ENCODE assay signal across 22 cellular contexts in the genomic region with DNA sequence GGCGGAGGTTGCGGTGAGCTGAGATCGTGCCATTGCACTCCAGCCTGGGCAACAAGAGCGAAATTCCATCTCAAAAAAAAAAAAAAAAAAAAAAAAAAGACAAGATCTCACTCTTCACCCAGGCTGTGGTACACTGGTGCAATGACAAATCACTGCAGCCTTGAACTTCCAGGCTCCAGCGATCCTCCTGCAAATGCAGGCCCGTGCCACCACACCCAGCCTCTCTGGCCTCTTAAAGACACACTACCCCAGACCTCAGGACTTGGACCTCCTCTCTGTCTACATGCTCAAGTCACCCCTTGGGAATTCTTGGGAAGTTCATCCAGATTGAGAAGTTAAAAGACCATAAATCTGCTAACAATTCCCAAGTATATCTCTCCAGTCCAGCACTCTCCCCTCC. TPM values are rescaled to one million over a fixed set of nuclear protein-coding genes. Genes with fewer than 3 reads are reported as not detected.
DNase-seq lines count a peak whose midpoint lies in the region; ATAC-seq and TF ChIP-seq lines count a peak whose summit lies in the region.
"Had no signal": no experiment of that assay in that cellular context is flagged by ENCODE, and none has a peak within 500 bp of the region (broad histone marks: within the 10 kb centered on the region; RNA-seq: fewer than 3 reads in every experiment).

No MANE protein-coding gene starts in this region.

- ATAC-seq in Right ventricle myocardium inferior (no peak), heart left ventricle (no peak), GM21515 (IDR thresholded peaks at IDR 0.05; ENCODE audit: unreplicated experiment) (no peak)
- ATAC-seq: A549, GM23338 had no signal

- TF ChIP-seq CTCF in heart left ventricle (IDR thresholded peaks at IDR 0.05), result no peak
- TF ChIP-seq CTCF in HEK293 (tag by site-specific recombination; IDR thresholded peaks at IDR 0.05), result no peak
- TF ChIP-seq CTCF in testis (IDR thresholded peaks at IDR 0.05), result no peak
- TF ChIP-seq CTCF in osteocyte (IDR thresholded peaks at IDR 0.05), result no peak

- H3K27me3 Mint-ChIP-seq in osteocyte (ENCODE audit: unreplicated experiment), result no peaks in the 10 kb centered on the region

- DNase-seq in Right ventricle myocardium inferior (ENCODE audit: missing footprints) (peak; percentile 3), heart left ventricle (no peak), fibroblast of peridontal ligament (ENCODE audit: extremely low read depth) (peak; percentile 34), testis (peak; percentile 48), osteocyte (ENCODE audit: extremely low spot score, unreplicated experiment) (no peak), GM19240 (ENCODE audit: insufficient read length, low spot score) (no peak)
- DNase-seq: CD8-positive, alpha-beta memory T cell; COR-L47; DMS 273 treated with DMSO at 0.1 percent for 48 hours; DMS53; DND-41; HCEC 1CT; HFFc6 had no signal

- H3K9me3 Mint-ChIP-seq in osteocyte (ENCODE audit: unreplicated experiment), result no peaks in the 10 kb centered on the region
- H3K9me3 Mint-ChIP-seq: GM23338, HFFc6 had no signal

- CTCF ChIA-PET in HEK293 (lab: Yijun Ruan, JAX), result interaction anchor here (0.7 to 4.3 kb wide), 3 partner anchors 9 to 92 kb away, joined by 3 to 40 read pairs (median 5); no protein-coding TSS in a partner anchor

- H3K36me3 ChIP-seq in heart left ventricle (peaks cover 0 to 8% (median 0%) of the 10 kb centered on the region in 9 donors), HEK293 (ENCODE audit: control insufficient read depth in 2 of 2, insufficient read depth in 1 of 2, low read length in 2 of 2) (no peaks in the 10 kb centered on the region; a peak in 1 of 3 replicates), testis (ENCODE audit: low read depth, missing control alignments) (no peaks in the 10 kb centered on the region)
- H3K36me3 ChIP-seq: BLaER1 treated with 17β-estradiol and CSF1 and Interleukin-3, amounts not matched to agents 10 nM and 100 nM had no signal

- 76 to 83% (median 82%) methylated on average over 5 to 6 of the region's 6 CpGs for WGBS in heart left ventricle, 4 donors
- WGBS in testis, 2 donors, result 63 to 65% methylated on average over 6 of the region's 6 CpGs

- TF ChIP-seq POLR2A in heart left ventricle (IDR thresholded peaks at IDR 0.05) (no peak), testis (IDR thresholded peaks at IDR 0.05) (no peak)

- H3K36me3 Mint-ChIP-seq in osteocyte (ENCODE audit: unreplicated experiment), result peaks cover 9% of the 10 kb centered on the region

- H3K4me1 ChIP-seq in heart left ventricle (peaks cover 0 to 19% (median 9%) of the 10 kb centered on the region in 12 donors), HEK293 (ENCODE audit: control insufficient read depth, insufficient read depth, low read length) (peaks cover 9% of the 10 kb centered on the region), testis (peaks cover 5% of the 10 kb centered on the region)

- H3K27me3 ChIP-seq in heart left ventricle (no peaks in the 10 kb centered on the region), testis (no peaks in the 10 kb centered on the region)
- H3K27me3 ChIP-seq: BLaER1 treated with 17β-estradiol and CSF1 and Interleukin-3, amounts not matched to agents 10 nM and 100 nM had no signal

- POLR2A ChIA-PET in HEK293 (lab: Yijun Ruan, JAX), result interaction anchor here (0.6 to 1.2 kb wide), 3 partner anchors 21 to 35 kb away, joined by 3 to 6 read pairs (median 3); no protein-coding TSS in a partner anchor

- H3K9me3 ChIP-seq in heart left ventricle (no peaks in the 10 kb centered on the region), HEK293 (ENCODE audit: control insufficient read depth, insufficient read depth, low read depth, low read length) (no peaks in the 10 kb centered on the region), testis (no peaks in the 10 kb centered on the region)
- H3K9me3 ChIP-seq: A549; BLaER1 treated with 17β-estradiol and CSF1 and Interleukin-3, amounts not matched to agents 10 nM and 100 nM had no signal

- H3K4me1 Mint-ChIP-seq in osteocyte (ENCODE audit: unreplicated experiment), result peaks cover 9% of the 10 kb centered on the region

- H3K27ac ChIP-seq in heart left ventricle, result no peak overlapping the region
- no peak overlapping the region for H3K27ac ChIP-seq in HEK293 (ENCODE audit: extremely low read depth, low read depth, low read length)
- no peak overlapping the region for H3K27ac ChIP-seq in testis
- H3K27ac ChIP-seq: 22Rv1; A549; BLaER1 treated with 17β-estradiol and CSF1 and Interleukin-3, amounts not matched to agents 10 nM and 100 nM; HL-60 had no signal

- intact Hi-C loops in Right ventricle myocardium inferior (cut with DNase I) (loop anchor here (5.0 kb wide), 1 partner anchor 67 kb away; a partner anchor contains a TSS), heart left ventricle (cut with DNase I) (loop anchor here in 4 of 10 donors (2.0 to 5.0 kb wide), 4 partner anchors 43 to 53 kb away; a partner anchor contains a TSS), testis (cut with DNase I; ENCODE audit: low total_unique reads) (no loop called here)

- H3K4me3 Mint-ChIP-seq in osteocyte (ENCODE audit: unreplicated experiment), result no peak overlapping the region
- H3K4me3 Mint-ChIP-seq: B cell, GM23338, HFFc6 had no signal

- H3K4me3 ChIP-seq in heart left ventricle, result no peak overlapping the region
- no peak overlapping the region for H3K4me3 ChIP-seq in HEK293 (ENCODE audit: low read depth, low read length)
- H3K4me3 ChIP-seq in testis, result no peak overlapping the region
- H3K4me3 ChIP-seq: A549; BLaER1 treated with 17β-estradiol and CSF1 and Interleukin-3, amounts not matched to agents 10 nM and 100 nM; GM23338 had no signal

- no peak overlapping the region for H3K27ac Mint-ChIP-seq in osteocyte (ENCODE audit: unreplicated experiment)
- H3K27ac Mint-ChIP-seq: B cell, GM23338, HFFc6 had no signal

TF ChIP-seq in HEK293, 187 proteins besides CTCF, POLR2A, EP300 and RAD21 (continues in another document):
- TF ChIP-seq, protein P1, sequence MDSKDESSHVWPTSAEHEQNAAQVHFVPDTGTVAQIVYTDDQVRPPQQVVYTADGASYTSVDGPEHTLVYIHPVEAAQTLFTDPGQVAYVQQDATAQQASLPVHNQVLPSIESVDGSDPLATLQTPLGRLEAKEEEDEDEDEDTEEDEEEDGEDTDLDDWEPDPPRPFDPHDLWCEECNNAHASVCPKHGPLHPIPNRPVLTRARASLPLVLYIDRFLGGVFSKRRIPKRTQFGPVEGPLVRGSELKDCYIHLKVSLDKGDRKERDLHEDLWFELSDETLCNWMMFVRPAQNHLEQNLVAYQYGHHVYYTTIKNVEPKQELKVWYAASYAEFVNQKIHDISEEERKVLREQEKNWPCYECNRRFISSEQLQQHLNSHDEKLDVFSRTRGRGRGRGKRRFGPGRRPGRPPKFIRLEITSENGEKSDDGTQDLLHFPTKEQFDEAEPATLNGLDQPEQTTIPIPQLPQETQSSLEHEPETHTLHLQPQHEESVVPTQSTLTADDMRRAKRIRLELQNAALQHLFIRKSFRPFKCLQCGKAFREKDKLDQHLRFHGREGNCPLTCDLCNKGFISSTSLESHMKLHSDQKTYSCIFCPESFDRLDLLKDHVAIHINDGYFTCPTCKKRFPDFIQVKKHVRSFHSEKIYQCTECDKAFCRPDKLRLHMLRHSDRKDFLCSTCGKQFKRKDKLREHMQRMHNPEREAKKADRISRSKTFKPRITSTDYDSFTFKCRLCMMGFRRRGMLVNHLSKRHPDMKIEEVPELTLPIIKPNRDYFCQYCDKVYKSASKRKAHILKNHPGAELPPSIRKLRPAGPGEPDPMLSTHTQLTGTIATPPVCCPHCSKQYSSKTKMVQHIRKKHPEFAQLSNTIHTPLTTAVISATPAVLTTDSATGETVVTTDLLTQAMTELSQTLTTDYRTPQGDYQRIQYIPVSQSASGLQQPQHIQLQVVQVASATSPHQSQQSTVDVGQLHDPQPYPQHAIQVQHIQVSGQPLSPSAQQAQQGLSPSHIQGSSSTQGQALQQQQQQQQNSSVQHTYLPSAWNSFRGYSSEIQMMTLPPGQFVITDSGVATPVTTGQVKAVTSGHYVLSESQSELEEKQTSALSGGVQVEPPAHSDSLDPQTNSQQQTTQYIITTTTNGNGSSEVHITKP (tag by site-specific recombination; IDR thresholded peaks at IDR 0.05), result 0 out of 2 replicates have a peak, but pooled peaks have one; percentile 20
- TF ChIP-seq ZNF521 (tag by site-specific recombination; IDR thresholded peaks at IDR 0.05) (no peak), GLIS2 (tag by site-specific recombination; IDR thresholded peaks at IDR 0.05) (no peak), ZNF112 (tag by site-specific recombination; IDR thresholded peaks at IDR 0.05) (no peak), ZNF544 (tag by site-specific recombination; IDR thresholded peaks at IDR 0.05) (no peak)

RNA-seq across cellular contexts. Expression of a gene that starts 10.5 kb away (rescaled TPM):
- total RNA-seq in Right ventricle myocardium inferior (not detected), heart left ventricle (under 1 TPM in 3 of 9 donors, not detected in 6; 0.07 to 0.14 (median 0.12) TPM), testis (10 to 100 TPM; 13.7 to 30.3 TPM), osteocyte (0.21 and 0.29 TPM in 2 replicates)
- polyA plus RNA-seq in heart left ventricle (under 1 TPM; 0.08 to 0.12 TPM), testis (ENCODE audit: insufficient read depth, low read depth, low replicate concordance) (32.8 TPM)
- total RNA-seq: CD8-positive, alpha-beta memory T cell; HT1080 had no signal
- polyA plus RNA-seq: CD8-positive, alpha-beta memory T cell had no signal

RNA-seq across cellular contexts. Expression of a gene that starts 12.7 kb away (rescaled TPM):
- 3.5 TPM for total RNA-seq in Right ventricle myocardium inferior
- 1 to 10 TPM; 2.5 to 4.6 (median 3.1) TPM for total RNA-seq in heart left ventricle
- 1 to 10 TPM; 2.9 to 4.3 TPM for polyA plus RNA-seq in heart left ventricle
- 1 to 10 TPM; 4.9 to 5.1 TPM for total RNA-seq in testis
- polyA plus RNA-seq in testis (ENCODE audit: insufficient read depth, low read depth, low replicate concordance), result 3.6 TPM
- total RNA-seq in osteocyte, result 5.0 and 5.7 TPM in 2 replicates
- total RNA-seq: HT1080 had no signal

RNA-seq across cellular contexts. Expression of a gene that starts 25.3 kb away (rescaled TPM):
- total RNA-seq in Right ventricle myocardium inferior (12.0 TPM), heart left ventricle (10 to 100 TPM in 6 of 9 donors, 1 to 10 TPM in 3; 7.6 to 28.0 (median 11.5) TPM), testis (10 to 100 TPM in 1 of 2 donors, 1 to 10 TPM in 1; 8.6 to 10.9 TPM), osteocyte (13.3 and 13.8 TPM in 2 replicates)
- polyA plus RNA-seq in heart left ventricle (10 to 100 TPM; 10.2 to 40.2 TPM), testis (ENCODE audit: insufficient read depth, low read depth, low replicate concordance) (8.3 TPM)

RNA-seq across cellular contexts. Expression of a gene that starts 43.6 kb away (rescaled TPM):
- total RNA-seq in Right ventricle myocardium inferior, result 28.2 TPM
- 10 to 100 TPM; 17.6 to 38.7 (median 26.0) TPM for total RNA-seq in heart left ventricle
- 10 to 100 TPM; 23.2 to 36.9 TPM for polyA plus RNA-seq in heart left ventricle
- 10 to 100 TPM; 24.3 to 33.9 TPM for total RNA-seq in testis
- 22.4 TPM for polyA plus RNA-seq in testis (ENCODE audit: insufficient read depth, low read depth, low replicate concordance)
- total RNA-seq in osteocyte, result 31.4 and 33.4 TPM in 2 replicates

RNA-seq across cellular contexts. Expression of a gene that starts 52.0 kb away (rescaled TPM):
- total RNA-seq in Right ventricle myocardium inferior, result 169 TPM
- total RNA-seq in heart left ventricle, result 100 to 1,000 TPM; 138 to 375 (median 183) TPM
- polyA plus RNA-seq in heart left ventricle, result 100 to 1,000 TPM; 109 to 146 TPM
- 100 to 1,000 TPM; 277 to 533 TPM for total RNA-seq in testis
- 219 TPM for polyA plus RNA-seq in testis (ENCODE audit: insufficient read depth, low read depth, low replicate concordance)
- total RNA-seq in osteocyte, result 499 and 511 TPM in 2 replicates

Comparison
In these comparisons a context has a peak if more than half of its experiments do, and no peak if none do; other contexts are left out.
1. DNase-seq: peak in Right ventricle myocardium inferior (single experiment), fibroblast of peridontal ligament (single experiment) and testis (single experiment); none in heart left ventricle (0 of 5), osteocyte (single experiment) and GM19240 (single experiment).
2. RNA of a gene that starts 10.5 kb away (total RNA-seq): 13.7 to 30.3 TPM in testis; 0.21 to 0.29 TPM in osteocyte, 0.07 to 0.14 TPM in heart left ventricle and not detected in Right ventricle myocardium inferior (single experiment); every median in the first group is over 10 times any median in the second.